ENCODE assay signal across 1 cellular context in genomic region chr6:32167154-32167760, GRCh38.
TF ChIP-seq lines count a peak whose summit lies in the region.

No MANE protein-coding gene starts in this region.

TF ChIP-seq in GM23338, 12 proteins besides CTCF, POLR2A, EP300 and RAD21:
- no peak for TF ChIP-seq EZH2phosphoT487 (IDR thresholded peaks at IDR 0.05; ENCODE audit: unreplicated experiment)
- TF ChIP-seq JUNB (IDR thresholded peaks at IDR 0.05; ENCODE audit: unreplicated experiment): no peak
- no peak for TF ChIP-seq CREB1 (CRISPR knock-in tag; IDR thresholded peaks at IDR 0.05; ENCODE audit: low read depth)
- TF ChIP-seq REST (IDR thresholded peaks at IDR 0.05; ENCODE audit: unreplicated experiment): no peak
- TF ChIP-seq ZNF462 (CRISPR knock-in tag; IDR thresholded peaks at IDR 0.05): no peak
- TF ChIP-seq ZNF331 (CRISPR knock-in tag; IDR thresholded peaks at IDR 0.05; ENCODE audit: low read depth): no peak
- no peak for TF ChIP-seq STAT1 (IDR thresholded peaks at IDR 0.05; ENCODE audit: unreplicated experiment)
- TF ChIP-seq ZNF114 (CRISPR knock-in tag; IDR thresholded peaks at IDR 0.05): no peak
- TF ChIP-seq POLR2AphosphoS5 (IDR thresholded peaks at IDR 0.05; ENCODE audit: low read depth): no peak
- TF ChIP-seq EZH2 (IDR thresholded peaks at IDR 0.05; ENCODE audit: low read depth, unreplicated experiment): no peak
- TF ChIP-seq ETS1 (IDR thresholded peaks at IDR 0.05): no peak
- TF ChIP-seq NANOG (IDR thresholded peaks at IDR 0.05; ENCODE audit: borderline replicate concordance): no peak
TF ChIP-seq in GM23338: peak in this region for 0.
